1 cellular context compared by ENCODE assay signal in the genomic region with DNA sequence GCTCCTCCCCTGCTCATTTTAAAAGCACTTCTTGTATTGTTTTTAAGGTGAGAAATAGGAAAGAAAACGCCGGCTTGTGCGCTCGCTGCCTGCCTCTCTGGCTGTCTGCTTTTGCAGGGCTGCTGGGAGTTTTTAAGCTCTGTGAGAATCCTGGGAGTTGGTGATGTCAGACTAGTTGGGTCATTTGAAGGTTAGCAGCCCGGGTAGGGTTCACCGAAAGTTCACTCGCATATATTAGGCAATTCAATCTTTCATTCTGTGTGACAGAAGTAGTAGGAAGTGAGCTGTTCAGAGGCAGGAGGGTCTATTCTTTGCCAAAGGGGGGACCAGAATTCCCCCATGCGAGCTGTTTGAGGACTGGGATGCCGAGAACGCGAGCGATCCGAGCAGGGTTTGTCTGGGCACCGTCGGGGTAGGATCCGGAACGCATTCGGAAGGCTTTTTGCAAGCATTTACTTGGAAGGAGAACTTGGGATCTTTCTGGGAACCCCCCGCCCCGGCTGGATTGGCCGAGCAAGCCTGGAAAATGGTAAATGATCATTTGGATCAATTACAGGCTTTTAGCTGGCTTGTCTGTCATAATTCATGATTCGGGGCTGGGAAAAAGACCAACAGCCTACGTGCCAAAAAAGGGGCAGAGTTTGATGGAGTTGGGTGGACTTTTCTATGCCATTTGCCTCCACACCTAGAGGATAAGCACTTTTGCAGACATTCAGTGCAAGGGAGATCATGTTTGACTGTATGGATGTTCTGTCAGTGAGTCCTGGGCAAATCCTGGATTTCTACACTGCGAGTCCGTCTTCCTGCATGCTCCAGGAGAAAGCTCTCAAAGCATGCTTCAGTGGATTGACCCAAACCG.
TF ChIP-seq lines count a peak whose summit lies in the region.

Gene RARB, plus strand, starts transcription at position 261 of the 859 bp plus-strand sequence. Its CDS starts 469 bp downstream, at position 730.

TF ChIP-seq in K562, 482 proteins besides CTCF, POLR2A, EP300 and RAD21 (continues in another document):
- peak; percentile 96 for TF ChIP-seq ESRRA (IDR thresholded peaks at IDR 0.05; ENCODE audit: borderline replicate concordance, low read depth)
- TF ChIP-seq HMBOX1 (IDR thresholded peaks at IDR 0.05) = 0 out of 2 replicates have a peak, but pooled peaks have one; percentile 17
- TF ChIP-seq SRSF1 (IDR thresholded peaks at IDR 0.05; ENCODE audit: low read depth, low read length) = no peak
- TF ChIP-seq CEBPG (CRISPR knock-in tag; IDR thresholded peaks at IDR 0.05) = no peak
- peak in 1 of 2 experiments; percentile 59; a peak in 3 of 4 replicates for TF ChIP-seq CEBPG (tag; conservative IDR thresholded peaks at IDR 0.05 in 1 of 2, IDR thresholded peaks at IDR 0.05 in 1 of 2)
- 0 out of 2 replicates have a peak, but pooled peaks have one; percentile 61 for TF ChIP-seq PREB (CRISPR knock-in tag; IDR thresholded peaks at IDR 0.05)
- TF ChIP-seq NONO (IDR thresholded peaks at IDR 0.05; ENCODE audit: low read depth in 2 of 2, low read length in 1 of 2) = peak in 1 of 2 experiments; percentile 95; a peak in 2 of 4 replicates
- TF ChIP-seq, protein P1, sequence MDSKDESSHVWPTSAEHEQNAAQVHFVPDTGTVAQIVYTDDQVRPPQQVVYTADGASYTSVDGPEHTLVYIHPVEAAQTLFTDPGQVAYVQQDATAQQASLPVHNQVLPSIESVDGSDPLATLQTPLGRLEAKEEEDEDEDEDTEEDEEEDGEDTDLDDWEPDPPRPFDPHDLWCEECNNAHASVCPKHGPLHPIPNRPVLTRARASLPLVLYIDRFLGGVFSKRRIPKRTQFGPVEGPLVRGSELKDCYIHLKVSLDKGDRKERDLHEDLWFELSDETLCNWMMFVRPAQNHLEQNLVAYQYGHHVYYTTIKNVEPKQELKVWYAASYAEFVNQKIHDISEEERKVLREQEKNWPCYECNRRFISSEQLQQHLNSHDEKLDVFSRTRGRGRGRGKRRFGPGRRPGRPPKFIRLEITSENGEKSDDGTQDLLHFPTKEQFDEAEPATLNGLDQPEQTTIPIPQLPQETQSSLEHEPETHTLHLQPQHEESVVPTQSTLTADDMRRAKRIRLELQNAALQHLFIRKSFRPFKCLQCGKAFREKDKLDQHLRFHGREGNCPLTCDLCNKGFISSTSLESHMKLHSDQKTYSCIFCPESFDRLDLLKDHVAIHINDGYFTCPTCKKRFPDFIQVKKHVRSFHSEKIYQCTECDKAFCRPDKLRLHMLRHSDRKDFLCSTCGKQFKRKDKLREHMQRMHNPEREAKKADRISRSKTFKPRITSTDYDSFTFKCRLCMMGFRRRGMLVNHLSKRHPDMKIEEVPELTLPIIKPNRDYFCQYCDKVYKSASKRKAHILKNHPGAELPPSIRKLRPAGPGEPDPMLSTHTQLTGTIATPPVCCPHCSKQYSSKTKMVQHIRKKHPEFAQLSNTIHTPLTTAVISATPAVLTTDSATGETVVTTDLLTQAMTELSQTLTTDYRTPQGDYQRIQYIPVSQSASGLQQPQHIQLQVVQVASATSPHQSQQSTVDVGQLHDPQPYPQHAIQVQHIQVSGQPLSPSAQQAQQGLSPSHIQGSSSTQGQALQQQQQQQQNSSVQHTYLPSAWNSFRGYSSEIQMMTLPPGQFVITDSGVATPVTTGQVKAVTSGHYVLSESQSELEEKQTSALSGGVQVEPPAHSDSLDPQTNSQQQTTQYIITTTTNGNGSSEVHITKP (IDR thresholded peaks at IDR 0.05; ENCODE audit: partially characterized antibody) = peak; percentile 99
- TF ChIP-seq PBX2 (CRISPR knock-in tag; IDR thresholded peaks at IDR 0.05; ENCODE audit: low read depth) = no peak
- TF ChIP-seq PBX2 (tag; conservative IDR thresholded peaks at IDR 0.05; ENCODE audit: low read depth) = peak; percentile 87
- TF ChIP-seq AFF1 (IDR thresholded peaks at IDR 0.05; ENCODE audit: low read depth in 1 of 2, partially characterized antibody in 2 of 2) = peak in 1 of 2 experiments; percentile 84
- no peak for TF ChIP-seq NR2C2 (CRISPR knock-in tag; IDR thresholded peaks at IDR 0.05)
- peak; percentile 83 for TF ChIP-seq NR2C2 (tag; IDR thresholded peaks at IDR 0.05)
- TF ChIP-seq RBFOX2 (IDR thresholded peaks at IDR 0.05; ENCODE audit: low read depth, low read length) = peak; percentile 52
- peak; percentile 45; the same call in 1 of the 2 replicates for TF ChIP-seq CREM (IDR thresholded peaks at IDR 0.05; ENCODE audit: low read depth)
- TF ChIP-seq SMC3 (conservative IDR thresholded peaks at IDR 0.05; ENCODE audit: insufficient read depth, low read depth, low read length) = no peak
- TF ChIP-seq POLR2H (tag; IDR thresholded peaks at IDR 0.05; ENCODE audit: low read depth) = peak; percentile 66; the same call in 1 of the 2 replicates
- no peak for TF ChIP-seq ATF1 (CRISPR knock-in tag; IDR thresholded peaks at IDR 0.05)
- peak; percentile 75 for TF ChIP-seq ATF1 (tag; IDR thresholded peaks at IDR 0.05)
- peak; percentile 89 for TF ChIP-seq MEIS2 (IDR thresholded peaks at IDR 0.05; ENCODE audit: partially characterized antibody)
- no peak for TF ChIP-seq ZNF140 (CRISPR knock-in tag; IDR thresholded peaks at IDR 0.05)
- TF ChIP-seq PHF8 (IDR thresholded peaks at IDR 0.05; ENCODE audit: borderline replicate concordance, low read length) = peak; percentile 22
- peak; percentile 56; the same call in 1 of the 2 replicates for TF ChIP-seq ATF3 (IDR thresholded peaks at IDR 0.05)
- TF ChIP-seq ATF3 (CRISPR knock-in tag; conservative IDR thresholded peaks at IDR 0.05) = peak; percentile 61; the same call in 1 of the 2 replicates
- peak; percentile 79 for TF ChIP-seq PKNOX1 (IDR thresholded peaks at IDR 0.05)
- peak in 1 of 2 experiments; percentile 85; a peak in 2 of 4 replicates for TF ChIP-seq FOXK2 (conservative IDR thresholded peaks at IDR 0.05 in 1 of 2, IDR thresholded peaks at IDR 0.05 in 1 of 2; ENCODE audit: low read depth in 2 of 2)
- TF ChIP-seq ELF1 (tag; IDR thresholded peaks at IDR 0.05) = peak; percentile 44
- TF ChIP-seq, protein P2, sequence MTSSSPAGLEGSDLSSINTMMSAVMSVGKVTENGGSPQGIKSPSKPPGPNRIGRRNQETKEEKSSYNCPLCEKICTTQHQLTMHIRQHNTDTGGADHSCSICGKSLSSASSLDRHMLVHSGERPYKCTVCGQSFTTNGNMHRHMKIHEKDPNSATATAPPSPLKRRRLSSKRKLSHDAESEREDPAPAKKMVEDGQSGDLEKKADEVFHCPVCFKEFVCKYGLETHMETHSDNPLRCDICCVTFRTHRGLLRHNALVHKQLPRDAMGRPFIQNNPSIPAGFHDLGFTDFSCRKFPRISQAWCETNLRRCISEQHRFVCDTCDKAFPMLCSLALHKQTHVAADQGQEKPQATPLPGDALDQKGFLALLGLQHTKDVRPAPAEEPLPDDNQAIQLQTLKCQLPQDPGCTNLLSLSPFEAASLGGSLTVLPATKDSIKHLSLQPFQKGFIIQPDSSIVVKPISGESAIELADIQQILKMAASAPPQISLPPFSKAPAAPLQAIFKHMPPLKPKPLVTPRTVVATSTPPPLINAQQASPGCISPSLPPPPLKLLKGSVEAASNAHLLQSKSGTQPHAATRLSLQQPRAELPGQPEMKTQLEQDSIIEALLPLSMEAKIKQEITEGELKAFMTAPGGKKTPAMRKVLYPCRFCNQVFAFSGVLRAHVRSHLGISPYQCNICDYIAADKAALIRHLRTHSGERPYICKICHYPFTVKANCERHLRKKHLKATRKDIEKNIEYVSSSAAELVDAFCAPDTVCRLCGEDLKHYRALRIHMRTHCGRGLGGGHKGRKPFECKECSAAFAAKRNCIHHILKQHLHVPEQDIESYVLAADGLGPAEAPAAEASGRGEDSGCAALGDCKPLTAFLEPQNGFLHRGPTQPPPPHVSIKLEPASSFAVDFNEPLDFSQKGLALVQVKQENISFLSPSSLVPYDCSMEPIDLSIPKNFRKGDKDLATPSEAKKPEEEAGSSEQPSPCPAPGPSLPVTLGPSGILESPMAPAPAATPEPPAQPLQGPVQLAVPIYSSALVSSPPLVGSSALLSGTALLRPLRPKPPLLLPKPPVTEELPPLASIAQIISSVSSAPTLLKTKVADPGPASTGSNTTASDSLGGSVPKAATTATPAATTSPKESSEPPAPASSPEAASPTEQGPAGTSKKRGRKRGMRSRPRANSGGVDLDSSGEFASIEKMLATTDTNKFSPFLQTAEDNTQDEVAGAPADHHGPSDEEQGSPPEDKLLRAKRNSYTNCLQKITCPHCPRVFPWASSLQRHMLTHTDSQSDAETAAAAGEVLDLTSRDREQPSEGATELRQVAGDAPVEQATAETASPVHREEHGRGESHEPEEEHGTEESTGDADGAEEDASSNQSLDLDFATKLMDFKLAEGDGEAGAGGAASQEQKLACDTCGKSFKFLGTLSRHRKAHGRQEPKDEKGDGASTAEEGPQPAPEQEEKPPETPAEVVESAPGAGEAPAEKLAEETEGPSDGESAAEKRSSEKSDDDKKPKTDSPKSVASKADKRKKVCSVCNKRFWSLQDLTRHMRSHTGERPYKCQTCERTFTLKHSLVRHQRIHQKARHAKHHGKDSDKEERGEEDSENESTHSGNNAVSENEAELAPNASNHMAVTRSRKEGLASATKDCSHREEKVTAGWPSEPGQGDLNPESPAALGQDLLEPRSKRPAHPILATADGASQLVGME (CRISPR knock-in tag; IDR thresholded peaks at IDR 0.05) = no peak
- peak; percentile 42; the same call in 1 of the 2 replicates for TF ChIP-seq POLR2AphosphoS5 (IDR thresholded peaks at IDR 0.05; ENCODE audit: control insufficient read depth, insufficient read depth, low read depth, low read length)
